Comparison of ENCODE assay signal across 20 cellular contexts in the genomic region with DNA sequence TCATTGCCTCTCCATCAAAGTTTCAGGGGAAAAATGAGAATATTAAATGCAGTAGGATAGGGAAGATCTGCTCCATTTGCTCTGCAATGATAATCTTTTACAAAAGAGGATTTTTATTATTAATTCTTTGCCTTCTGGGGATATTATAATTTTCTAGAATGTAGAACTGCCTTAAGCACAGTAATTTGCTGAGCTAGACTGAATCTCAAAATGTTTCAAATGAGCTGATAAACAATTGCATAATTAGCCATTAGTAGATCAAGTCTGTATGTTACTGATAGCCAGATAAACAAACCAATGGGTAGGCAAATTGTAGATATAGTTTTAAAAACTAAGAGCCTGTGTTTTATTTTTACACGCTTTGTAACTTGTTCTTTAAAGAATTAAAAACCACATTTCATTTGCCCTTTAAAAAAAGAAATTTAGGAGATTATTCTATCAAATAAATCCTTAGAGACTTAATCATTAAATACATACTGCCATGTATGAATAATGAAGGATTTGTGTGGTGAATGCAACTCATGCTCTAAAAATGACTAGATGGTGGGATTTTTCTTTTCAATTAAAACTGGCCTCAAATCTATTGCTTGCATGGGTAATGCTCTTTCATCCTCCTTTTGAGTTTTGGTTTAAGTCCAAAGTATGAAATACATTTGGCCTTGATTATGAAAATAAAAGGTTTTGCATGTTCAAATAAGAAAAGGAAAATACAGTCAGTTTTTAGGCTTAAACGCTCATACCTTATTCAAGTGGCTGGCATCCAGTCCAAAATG. TPM values are rescaled to one million over a fixed set of nuclear protein-coding genes. Genes with fewer than 3 reads are reported as not detected.
DNase-seq lines count a peak whose midpoint lies in the region; ATAC-seq, FAIRE-seq and TF ChIP-seq lines count a peak whose summit lies in the region.
"Had no signal": no experiment of that assay in that cellular context is flagged by ENCODE, and none has a peak within 500 bp of the region (broad histone marks: within the 10 kb centered on the region; RNA-seq: fewer than 3 reads in every experiment).

No MANE protein-coding gene starts in this region.

- POLR2A ChIA-PET in A549 (lab: Yijun Ruan, JAX) (no interaction called here), WTC11 (lab: Charles Lee) (no interaction called here)

- H3K4me2 ChIP-seq in A549 (no peak overlapping the region), neural progenitor cell (no peak overlapping the region)
- H3K4me2 ChIP-seq: BLaER1 treated with 17β-estradiol and CSF1 and Interleukin-3, amounts not matched to agents 10 nM and 100 nM had no signal

- no peak for TF ChIP-seq RAD21 in A549 (conservative IDR thresholded peaks at IDR 0.05 in 1 of 2, IDR thresholded peaks at IDR 0.05 in 1 of 2)

- 56% methylated on average over 2 of the region's 2 CpGs for WGBS in A549 (ENCODE audit: missing lambda C conversion rate)
- WGBS in HUES64: 89% methylated on average over 1 of the region's 2 CpGs

- H3K9me3 ChIP-seq in A549: no peaks in the 10 kb centered on the region
- no peaks in the 10 kb centered on the region for H3K9me3 ChIP-seq in HUES64 (ENCODE audit: insufficient read depth, low read depth, low read length)
- no peaks in the 10 kb centered on the region for H3K9me3 ChIP-seq in neural progenitor cell (ENCODE audit: low read depth)

- no peak for TF ChIP-seq EP300 in A549 (IDR thresholded peaks at IDR 0.05)

- H3F3A ChIP-seq in neural progenitor cell (ENCODE audit: low read depth): no peaks in the 10 kb centered on the region

- H3K27ac ChIP-seq in A549 (no peak overlapping the region), HUES64 (ENCODE audit: low read depth, low read length) (0 out of 2 replicates have a peak overlapping the region, but pooled peaks have one; percentile 11), neural progenitor cell (no peak overlapping the region)
- H3K27ac ChIP-seq: BLaER1 treated with 17β-estradiol and CSF1 and Interleukin-3, amounts not matched to agents 10 nM and 100 nM had no signal

- FAIRE-seq in A549 (lab: Jason Lieb, UNC): peak; percentile 65
- FAIRE-seq: GM12891, H54 had no signal

- TF ChIP-seq CTCF in A549 (IDR thresholded peaks at IDR 0.05) (no peak), WTC11 (IDR thresholded peaks at IDR 0.05) (no peak), neural progenitor cell (IDR thresholded peaks at IDR 0.05) (no peak)

- H3K4me1 ChIP-seq in A549 (no peaks in the 10 kb centered on the region), HUES64 (ENCODE audit: insufficient read depth, low read length) (peaks cover 15% of the 10 kb centered on the region), neural progenitor cell (peaks cover 8% of the 10 kb centered on the region)
- H3K4me1 ChIP-seq: BLaER1 treated with 17β-estradiol and CSF1 and Interleukin-3, amounts not matched to agents 10 nM and 100 nM had no signal

- DNase-seq in A549 (ENCODE audit: low read depth in 1 of 2, low spot score in 1 of 2) (no peak), WTC11 (ENCODE audit: low spot score) (no peak), fibroblast of peridontal ligament (ENCODE audit: extremely low read depth) (peak; percentile 35), amniotic stem cell (lab: John Stamatoyannopoulos, UW) (no peak), neural progenitor cell (ENCODE audit: low spot score) (no peak), NCI-H2029 (lab: John Stamatoyannopoulos, UW) (no peak)
- DNase-seq: Calu3; CD8-positive, alpha-beta T cell; HFFc6; KG1; MV-4-11; NCI-H1694 treated with DMSO at 0.1 percent for 48 hours; NCI-H2107; NCI-H510A had no signal

- H3K9ac ChIP-seq in HUES64 (ENCODE audit: low read depth, low read length) (no peak overlapping the region), neural progenitor cell (no peak overlapping the region)
- H3K9ac ChIP-seq: BLaER1 treated with 17β-estradiol and CSF1 and Interleukin-3, amounts not matched to agents 10 nM and 100 nM had no signal

- H3K27me3 Mint-ChIP-seq in WTC11 (ENCODE audit: low read depth): no peaks in the 10 kb centered on the region
- peaks cover 2% of the 10 kb centered on the region for H3K27me3 Mint-ChIP-seq in neural progenitor cell (ENCODE audit: insufficient read depth, low read depth)

- H3K27me3 ChIP-seq in HUES64 (ENCODE audit: insufficient read depth, low read length): no peaks in the 10 kb centered on the region
- no peaks in the 10 kb centered on the region for H3K27me3 ChIP-seq in neural progenitor cell
- H3K27me3 ChIP-seq: BLaER1 treated with 17β-estradiol and CSF1 and Interleukin-3, amounts not matched to agents 10 nM and 100 nM had no signal

- H3K4me3 ChIP-seq in A549 (no peak overlapping the region), HUES64 (ENCODE audit: low read length) (no peak overlapping the region), neural progenitor cell (no peak overlapping the region)
- H3K4me3 ChIP-seq: BLaER1 treated with 17β-estradiol and CSF1 and Interleukin-3, amounts not matched to agents 10 nM and 100 nM had no signal

- H3K27ac Mint-ChIP-seq in WTC11 (peak overlapping the region; percentile 80), neural progenitor cell (no peak overlapping the region)
- H3K27ac Mint-ChIP-seq: CD8-positive, alpha-beta T cell; HFFc6 had no signal

- CTCF ChIA-PET in A549 (lab: Yijun Ruan, JAX) (no interaction called here), WTC11 (lab: Charles Lee) (no interaction called here)

- no peaks in the 10 kb centered on the region for H3K36me3 ChIP-seq in HUES64 (ENCODE audit: insufficient read depth, low read length)
- no peaks in the 10 kb centered on the region for H3K36me3 ChIP-seq in neural progenitor cell
- H3K36me3 ChIP-seq: BLaER1 treated with 17β-estradiol and CSF1 and Interleukin-3, amounts not matched to agents 10 nM and 100 nM had no signal

- no peak for ATAC-seq in A549
- ATAC-seq in WTC11: no peak
- ATAC-seq in GM21360 (IDR thresholded peaks at IDR 0.05; ENCODE audit: unreplicated experiment): no peak
- ATAC-seq: CD8-positive, alpha-beta T cell had no signal

- no peak overlapping the region for H2AFZ ChIP-seq in neural progenitor cell (replicated peaks)

- peaks cover 33% of the 10 kb centered on the region for H3K4me1 Mint-ChIP-seq in WTC11
- peaks cover 8% of the 10 kb centered on the region for H3K4me1 Mint-ChIP-seq in neural progenitor cell

- H4K20me1 ChIP-seq in neural progenitor cell (ENCODE audit: low read depth): no peaks in the 10 kb centered on the region
- H4K20me1 ChIP-seq: BLaER1 treated with 17β-estradiol and CSF1 and Interleukin-3, amounts not matched to agents 10 nM and 100 nM had no signal

- H3K36me3 Mint-ChIP-seq in WTC11 (peaks cover 5% of the 10 kb centered on the region), neural progenitor cell (peaks cover 2% of the 10 kb centered on the region)

- peaks cover 5% of the 10 kb centered on the region for H3K9me3 Mint-ChIP-seq in WTC11
- H3K9me3 Mint-ChIP-seq in neural progenitor cell: no peaks in the 10 kb centered on the region
- H3K9me3 Mint-ChIP-seq: CD8-positive, alpha-beta T cell; HFFc6 had no signal

- TF ChIP-seq POLR2A in A549 (IDR thresholded peaks at IDR 0.05; ENCODE audit: low read length): no peak

- H3K4me3 Mint-ChIP-seq in WTC11 (peak overlapping the region; percentile 14; the same call in 1 of the 2 replicates), neural progenitor cell (no peak overlapping the region)
- H3K4me3 Mint-ChIP-seq: CD8-positive, alpha-beta T cell; HFFc6 had no signal

- no peaks in the 10 kb centered on the region for H3K79me2 ChIP-seq in neural progenitor cell (ENCODE audit: low read depth)

TF ChIP-seq in A549, 52 proteins besides CTCF, POLR2A, EP300 and RAD21:
- TF ChIP-seq RARB (CRISPR knock-in tag; IDR thresholded peaks at IDR 0.05) (no peak), MAFK (IDR thresholded peaks at IDR 0.05; ENCODE audit: partially characterized antibody) (peak; percentile 57)

TF ChIP-seq in WTC11, 78 proteins besides CTCF, POLR2A, EP300 and RAD21:
- TF ChIP-seq ZNF423 (CRISPR knock-in tag; IDR thresholded peaks at IDR 0.05) (no peak), FOXP1 (CRISPR knock-in tag; IDR thresholded peaks at IDR 0.05; ENCODE audit: borderline replicate concordance) (no peak), JAZF1 (CRISPR knock-in tag; IDR thresholded peaks at IDR 0.05) (no peak)
TF ChIP-seq in WTC11: peak in this region for 0.

RNA-seq across cellular contexts. Expression of a gene that starts 32.6 kb away (rescaled TPM):
- not detected in 2 replicates for polyA plus RNA-seq in A549 (2011; rRNA removed)
- not detected in 2 replicates for polyA plus RNA-seq in A549 (2012; cell fraction: cytosol; rRNA removed)
- polyA plus RNA-seq in A549 (2012; cell fraction: nucleus; rRNA removed): not detected in 2 replicates
- not detected in 3 replicates for polyA plus RNA-seq in A549 (2017; fragmentation: RNase III; extraction: RNeasy Plus Mini Kit Qiagen cat#74134 plus additional on column Dnase treatment)
- 0.29 TPM in 1 of 2 replicates, not detected in the other for polyA minus RNA-seq in A549 (2011; rRNA and poly(A)+ RNA removed)
- polyA plus RNA-seq in HUES64 (2013, experiment 1 of 2): 76.2 TPM
- polyA plus RNA-seq in HUES64 (2013, experiment 2 of 2): 77.0 TPM
- total RNA-seq in WTC11 (2021): 1.9 to 2.1 TPM (median 1.9 TPM) in 3 replicates
- 1.5 TPM in 1 of 2 replicates, not detected in the other for total RNA-seq in neural progenitor cell (ENCODE audit: low replicate concordance)
- total RNA-seq: A172; Calu3; CD8-positive, alpha-beta T cell; HFFc6 had no signal
